In the genomic region with DNA sequence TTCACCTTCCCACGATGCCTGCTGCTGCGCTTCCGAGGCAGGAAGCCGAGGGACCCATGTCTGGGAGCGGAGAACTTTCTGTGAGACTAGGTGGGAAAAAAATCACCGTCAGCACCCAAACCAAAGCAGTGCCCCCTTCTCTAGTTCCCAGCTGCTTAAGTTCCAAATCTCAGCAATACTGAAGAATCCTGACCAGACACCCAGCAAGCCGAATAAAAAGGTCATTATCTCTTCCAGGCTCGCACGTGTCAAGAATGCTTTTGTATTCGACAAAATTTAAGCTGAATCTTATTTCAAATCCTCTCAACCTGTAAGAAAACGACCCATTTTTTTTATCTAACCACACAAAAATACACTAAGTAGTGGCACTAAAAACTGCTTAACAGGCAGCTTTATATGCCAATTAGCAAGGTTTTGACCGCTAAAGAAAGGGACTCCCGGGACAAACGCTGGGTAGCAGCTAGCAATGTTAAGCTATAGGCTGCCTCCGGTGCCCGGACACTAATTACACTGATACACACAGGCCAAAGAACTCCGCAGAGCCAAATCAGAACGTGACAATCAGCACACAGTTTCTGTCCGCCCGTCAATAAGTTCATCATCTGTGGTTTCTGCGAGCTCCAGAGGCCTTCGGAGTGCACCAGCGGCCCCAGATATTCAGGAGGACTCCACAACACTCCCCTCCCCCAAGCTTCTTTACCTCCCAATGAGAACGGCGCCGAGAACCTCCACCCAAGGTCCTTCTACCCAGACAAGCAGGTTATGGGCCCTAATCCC, we compare ENCODE assay signal across 7 cellular contexts. TPM values are rescaled to one million over a fixed set of nuclear protein-coding genes. Genes with fewer than 3 reads are reported as not detected.
DNase-seq lines count a peak whose midpoint lies in the region; ATAC-seq and TF ChIP-seq lines count a peak whose summit lies in the region.

No MANE protein-coding gene starts in this region.

- H3K36me3 ChIP-seq in heart left ventricle: peaks cover 0 to 47% (median 45%) of the 10 kb centered on the region in 9 donors
- peaks cover 41% of the 10 kb centered on the region for H3K36me3 ChIP-seq in rectal smooth muscle tissue (ENCODE audit: control insufficient read depth, insufficient read depth, low read length)

- H3K36me3 Mint-ChIP-seq in activated CD8-positive, alpha-beta memory T cell treated with anti-CD3 and anti-CD28 coated beads, Interleukin-2, amount 10 ng/mL, durations not matched to agents 7 days and 5 days: peaks cover 55% of the 10 kb centered on the region

- 2 to 3% (median 2%) methylated on average over 24 to 26 of the region's 26 CpGs for WGBS in heart left ventricle, 4 donors

- H3K4me1 Mint-ChIP-seq in activated CD8-positive, alpha-beta memory T cell treated with anti-CD3 and anti-CD28 coated beads, Interleukin-2, amount 10 ng/mL, durations not matched to agents 7 days and 5 days: peaks cover 51% of the 10 kb centered on the region

- intact Hi-C loops in heart left ventricle (cut with DNase I): loop anchor here in 9 of 10 donors (1.0 to 10.0 kb wide), 12 partner anchors 166 to 554 kb away; partner anchors contain the start of genes CBX7 (in 6 of the 9), ATF4 (in 4 of the 9) and CBX6 (in 4 of the 9)

- DNase-seq in HK-2 (ENCODE audit: unreplicated experiment) (peak; percentile 33), heart left ventricle (no peak), NCI-H1105 treated with DMSO at 0.1 percent for 48 hours (lab: John Stamatoyannopoulos, UW) (no peak)
- peak; percentile 63 for DNase-seq in activated CD8-positive, alpha-beta memory T cell treated with anti-CD3 and anti-CD28 coated beads, Interleukin-2, amount 10 ng/mL, durations not matched to agents 7 days and 5 days

- H3K4me1 ChIP-seq in heart left ventricle (peaks cover 24 to 57% (median 50%) of the 10 kb centered on the region in 12 donors), rectal smooth muscle tissue (ENCODE audit: control insufficient read depth, insufficient read depth, low read length) (peaks cover 20% of the 10 kb centered on the region)

- H3K27me3 ChIP-seq in heart left ventricle: no peaks in the 10 kb centered on the region
- H3K27me3 ChIP-seq in rectal smooth muscle tissue (ENCODE audit: control insufficient read depth, insufficient read depth, low read length): no peaks in the 10 kb centered on the region

- peak; percentile 7 for ATAC-seq in GM19351 (IDR thresholded peaks at IDR 0.05; ENCODE audit: unreplicated experiment)
- ATAC-seq in activated CD8-positive, alpha-beta memory T cell treated with anti-CD3 and anti-CD28 coated beads, Interleukin-2, amount 10 ng/mL, durations not matched to agents 7 days and 5 days: peak; percentile 2
- peak; percentile 4 to 21 (median 8) for ATAC-seq in heart left ventricle
- ATAC-seq in HG02884 (IDR thresholded peaks at IDR 0.05; ENCODE audit: unreplicated experiment): no peak

- no peaks in the 10 kb centered on the region for H3K9me3 Mint-ChIP-seq in activated CD8-positive, alpha-beta memory T cell treated with anti-CD3 and anti-CD28 coated beads, Interleukin-2, amount 10 ng/mL, durations not matched to agents 7 days and 5 days (ENCODE audit: low read depth)

- CTCF ChIA-PET in activated CD8-positive, alpha-beta memory T cell treated with anti-CD3 and anti-CD28 coated beads, Interleukin-2, amount 10 ng/mL, durations not matched to agents 7 days and 5 days (lab: Charles Lee): interaction anchor here (0.6 to 12.8 kb wide), 23 partner anchors 8 to 637 kb away, joined by 3 to 254 read pairs (median 4); partner anchors contain the start of genes ATF4, CBX6, RPS19BP1 and TAB1

- no peak for TF ChIP-seq CTCF in heart left ventricle (IDR thresholded peaks at IDR 0.05)

- H3K4me3 Mint-ChIP-seq in activated CD8-positive, alpha-beta memory T cell treated with anti-CD3 and anti-CD28 coated beads, Interleukin-2, amount 10 ng/mL, durations not matched to agents 7 days and 5 days: peak overlapping the region; percentile 99

- H3K27ac ChIP-seq in heart left ventricle (peak overlapping the region; percentile 72 to 100 (median 96)), rectal smooth muscle tissue (ENCODE audit: low read depth, low read length) (peak overlapping the region; percentile 95)

- peak overlapping the region; percentile 85 for H3K9ac ChIP-seq in rectal smooth muscle tissue (ENCODE audit: low read length)

- H3K4me3 ChIP-seq in heart left ventricle (peak overlapping the region; percentile 58 to 93 (median 78)), rectal smooth muscle tissue (ENCODE audit: low read length) (peak overlapping the region; percentile 98)

- no peaks in the 10 kb centered on the region for H3K9me3 ChIP-seq in heart left ventricle

- no peak for TF ChIP-seq POLR2A in heart left ventricle (IDR thresholded peaks at IDR 0.05)

- H3K27ac Mint-ChIP-seq in activated CD8-positive, alpha-beta memory T cell treated with anti-CD3 and anti-CD28 coated beads, Interleukin-2, amount 10 ng/mL, durations not matched to agents 7 days and 5 days: peak overlapping the region; percentile 92

- no peaks in the 10 kb centered on the region for H3K27me3 Mint-ChIP-seq in activated CD8-positive, alpha-beta memory T cell treated with anti-CD3 and anti-CD28 coated beads, Interleukin-2, amount 10 ng/mL, durations not matched to agents 7 days and 5 days

RNA-seq across cellular contexts. Expression of gene RPL3, which starts 0.7 kb away (rescaled TPM):
- 1,000 to 10,000 TPM; 1,571 to 1,769 TPM for total RNA-seq in activated CD8-positive, alpha-beta memory T cell treated with anti-CD3 and anti-CD28 coated beads, Interleukin-2, amount 10 ng/mL, durations not matched to agents 7 days and 5 days
- 100 to 1,000 TPM; 237 to 911 (median 336) TPM for total RNA-seq in heart left ventricle
- 1,000 to 10,000 TPM in 1 of 2 donors, 100 to 1,000 TPM in 1; 329 to 1,765 TPM for polyA plus RNA-seq in heart left ventricle

RNA-seq across cellular contexts. Expression of gene SYNGR1, which starts 31.1 kb away (rescaled TPM):
- total RNA-seq in activated CD8-positive, alpha-beta memory T cell treated with anti-CD3 and anti-CD28 coated beads, Interleukin-2, amount 10 ng/mL, durations not matched to agents 7 days and 5 days: 10 to 100 TPM in 1 of 2 experiments, 1 to 10 TPM in 1; 4.2 to 16.0 TPM
- 10 to 100 TPM; 20.0 to 49.9 (median 38.6) TPM for total RNA-seq in heart left ventricle
- 10 to 100 TPM; 39.3 to 41.9 TPM for polyA plus RNA-seq in heart left ventricle

Comparison
In these comparisons a context has a peak if more than half of its experiments do, and no peak if none do; other contexts are left out.
1. DNase-seq: peak in HK-2 (single experiment) and activated CD8-positive, alpha-beta memory T cell treated with anti-CD3 and anti-CD28 coated beads, Interleukin-2, amount 10 ng/mL, durations not matched to agents 7 days and 5 days (single experiment); none in heart left ventricle (0 of 5) and NCI-H1105 treated with DMSO at 0.1 percent for 48 hours (single experiment).